Comparison of ENCODE assay signal across 23 cellular contexts in genomic region chr13:101152184-101152583, GRCh38.
A peak's percentile ranks its signal among the peaks of the same experiment; 100 is the strongest.
DNase-seq lines count a peak whose midpoint lies in the region; ATAC-seq and TF ChIP-seq lines count a peak whose summit lies in the region.
"Had no signal": no experiment of that assay in that cellular context is flagged by ENCODE, and none has a peak within 500 bp of the region (broad histone marks: within the 10 kb centered on the region; RNA-seq: fewer than 3 reads in every experiment).

No MANE protein-coding gene starts in this region.

- H3K4me2 ChIP-seq in SK-N-SH = no peak overlapping the region

- H3K27me3 ChIP-seq in SK-N-SH (ENCODE audit: insufficient read depth) = no peaks in the 10 kb centered on the region
- H3K27me3 ChIP-seq in thyroid gland = no peaks in the 10 kb centered on the region
- no peaks in the 10 kb centered on the region for H3K27me3 ChIP-seq in SJCRH30
- H3K27me3 ChIP-seq: MG63, sigmoid colon had no signal

- H3K9me3 ChIP-seq in SK-N-SH = no peaks in the 10 kb centered on the region
- no peaks in the 10 kb centered on the region for H3K9me3 ChIP-seq in thyroid gland
- H3K9me3 ChIP-seq in SJCRH30 (replicated peaks) = no peaks in the 10 kb centered on the region
- H3K9me3 ChIP-seq: esophagus squamous epithelium, MG63, sigmoid colon, stomach, tibial nerve had no signal

- H3K9ac ChIP-seq in SK-N-SH = no peak overlapping the region

- H3K27ac ChIP-seq in SK-N-SH (ENCODE audit: low read depth in 2 of 2, low read length in 1 of 2) = no peak overlapping the region
- no peak overlapping the region for H3K27ac ChIP-seq in thyroid gland
- no peak overlapping the region for H3K27ac ChIP-seq in SJCRH30
- H3K27ac ChIP-seq: esophagus squamous epithelium, sigmoid colon, stomach, tibial nerve had no signal

- H3K79me2 ChIP-seq in SK-N-SH (ENCODE audit: insufficient read depth) = no peaks in the 10 kb centered on the region

- H3K9me2 ChIP-seq in SK-N-SH = no peaks in the 10 kb centered on the region

- no peaks in the 10 kb centered on the region for H4K20me1 ChIP-seq in SK-N-SH (ENCODE audit: insufficient read depth)

- H3K4me3 ChIP-seq in SK-N-SH (ENCODE audit: low read depth in 2 of 2, low read length in 1 of 2) (no peak overlapping the region), fibroblast of villous mesenchyme (ENCODE audit: low read depth, low read length) (no peak overlapping the region), thyroid gland (replicated peaks in 1 of 3) (no peak overlapping the region), SJCRH30 (no peak overlapping the region)
- H3K4me3 ChIP-seq: esophagus squamous epithelium, lung, MG63, sigmoid colon, stomach, tibial nerve had no signal

- DNase-seq in SK-N-SH (no peak), NCI-H1417 (lab: John Stamatoyannopoulos, UW) (peak; percentile 63 to 97 (median 89)), fibroblast of villous mesenchyme (ENCODE audit: low read depth) (peak; percentile 28), thyroid gland (peak; percentile 56), NCI-H1048 (lab: John Stamatoyannopoulos, UW) (no peak), NCI-H526 (lab: John Stamatoyannopoulos, UW) (no peak), SJCRH30 (no peak)
- DNase-seq: activated CD4-positive, alpha-beta memory T cell treated with anti-CD3 and anti-CD28 coated beads for 36 hours; C1 segment of cervical spinal cord; Calu3; caudate nucleus; esophagus squamous epithelium; HFFc6; MG63; NCI-H2029; NCI-H69; posterior cingulate gyrus; SHP77 treated with DMSO at 0.1 percent for 48 hours; sigmoid colon; stomach had no signal

- no peak for TF ChIP-seq EP300 in SK-N-SH (IDR thresholded peaks at IDR 0.05; ENCODE audit: borderline replicate concordance in 1 of 2, low read depth in 1 of 2, low read length in 1 of 2)

- no peak overlapping the region for H2AFZ ChIP-seq in SK-N-SH (ENCODE audit: low read depth)

- CTCF ChIA-PET in SK-N-SH (lab: Yijun Ruan, JAX) = interaction anchor here (0.7 to 1.6 kb wide), 4 partner anchors 19 to 772 kb away, joined by 3 to 5 read pairs (median 4); no protein-coding TSS in a partner anchor

- H3K36me3 ChIP-seq in SK-N-SH (replicated peaks in 1 of 2; ENCODE audit: control insufficient read depth in 1 of 2, insufficient read depth in 2 of 2, low read length in 1 of 2) (no peaks in the 10 kb centered on the region), thyroid gland (no peaks in the 10 kb centered on the region), SJCRH30 (no peaks in the 10 kb centered on the region)
- H3K36me3 ChIP-seq: esophagus squamous epithelium, MG63, sigmoid colon, stomach, tibial nerve had no signal

- H3F3A ChIP-seq in SK-N-SH (replicated peaks; ENCODE audit: insufficient read depth) = no peaks in the 10 kb centered on the region

- H3K4me1 ChIP-seq in SK-N-SH (ENCODE audit: control insufficient read depth in 1 of 2, insufficient read depth in 2 of 2, low read depth in 1 of 2, low read length in 1 of 2) (peaks cover 7 to 11% of the 10 kb centered on the region in 2 experiments; a peak in 2 of 4 replicates), thyroid gland (peaks cover 17 to 30% of the 10 kb centered on the region in 2 donors), SJCRH30 (no peaks in the 10 kb centered on the region)
- H3K4me1 ChIP-seq: esophagus squamous epithelium, sigmoid colon, stomach had no signal

- POLR2A ChIA-PET in SK-N-SH (lab: Yijun Ruan, JAX) = no interaction called here

- peak; percentile 32 for ATAC-seq in SK-N-SH treated with all-trans-retinoic acid at 6 μM for 48 hours

- 76% methylated on average over 3 of the region's 3 CpGs for WGBS in SK-N-SH (ENCODE audit: low lambda C conversion rate)
- WGBS in thyroid gland, 2 donors = 24 to 37% methylated on average over 3 of the region's 3 CpGs

- TF ChIP-seq RAD21 in SK-N-SH (IDR thresholded peaks at IDR 0.05; ENCODE audit: low read length) = no peak

- intact Hi-C loops in thyroid gland (cut with DNase I) = no loop called here

- TF ChIP-seq CTCF in SK-N-SH (IDR thresholded peaks at IDR 0.05) = no peak
- TF ChIP-seq CTCF in fibroblast of villous mesenchyme (IDR thresholded peaks at IDR 0.05; ENCODE audit: insufficient read depth, low read depth, low read length) = no peak
- no peak for TF ChIP-seq CTCF in thyroid gland (IDR thresholded peaks at IDR 0.05)

- no peak for TF ChIP-seq POLR2A in thyroid gland (IDR thresholded peaks at IDR 0.05)

TF ChIP-seq in SK-N-SH treated with all-trans-retinoic acid at 6 μM for 48 hours, 23 proteins besides CTCF, POLR2A, EP300 and RAD21 (continues in another document):
- TF ChIP-seq PPARA (CRISPR knock-in tag; IDR thresholded peaks at IDR 0.05; ENCODE audit: borderline replicate concordance) = no peak
- no peak for TF ChIP-seq ZFP30 (CRISPR knock-in tag; IDR thresholded peaks at IDR 0.05)
- no peak for TF ChIP-seq SNAI2 (CRISPR knock-in tag; IDR thresholded peaks at IDR 0.05)
- no peak for TF ChIP-seq ESRRG (CRISPR knock-in tag; IDR thresholded peaks at IDR 0.05)
- no peak for TF ChIP-seq CSRNP3 (CRISPR knock-in tag; IDR thresholded peaks at IDR 0.05)
- no peak for TF ChIP-seq ZNF70 (CRISPR knock-in tag; IDR thresholded peaks at IDR 0.05)
- no peak for TF ChIP-seq TCF4 (CRISPR knock-in tag; IDR thresholded peaks at IDR 0.05; ENCODE audit: borderline replicate concordance)
- TF ChIP-seq CREB5 (CRISPR knock-in tag; IDR thresholded peaks at IDR 0.05; ENCODE audit: low read depth) = no peak
- TF ChIP-seq ZFP3 (CRISPR knock-in tag; IDR thresholded peaks at IDR 0.05) = no peak
- no peak for TF ChIP-seq BACH2 (CRISPR knock-in tag; IDR thresholded peaks at IDR 0.05; ENCODE audit: borderline replicate concordance)
- no peak for TF ChIP-seq GLIS3 (CRISPR knock-in tag; IDR thresholded peaks at IDR 0.05)

TF ChIP-seq in SK-N-SH, 30 proteins besides CTCF, POLR2A, EP300 and RAD21 (continues in another document):
- TF ChIP-seq RFX5 (IDR thresholded peaks at IDR 0.05; ENCODE audit: low read length) (no peak), GABPA (IDR thresholded peaks at IDR 0.05; ENCODE audit: low read depth) (no peak), MXI1 (IDR thresholded peaks at IDR 0.05; ENCODE audit: low read depth, low read length) (no peak), FOXM1 (IDR thresholded peaks at IDR 0.05; ENCODE audit: low read depth) (no peak), ELF1 (IDR thresholded peaks at IDR 0.05) (no peak), FOSL2 (IDR thresholded peaks at IDR 0.05; ENCODE audit: borderline replicate concordance, low read depth) (no peak), IRF3 (IDR thresholded peaks at IDR 0.05; ENCODE audit: low read depth, low read length) (no peak), MEF2A (IDR thresholded peaks at IDR 0.05; ENCODE audit: borderline replicate concordance, low read depth) (no peak), MAX (IDR thresholded peaks at IDR 0.05; ENCODE audit: low read depth) (no peak), REST (IDR thresholded peaks at IDR 0.05; ENCODE audit: low read depth, low read length) (no peak), YY1 (IDR thresholded peaks at IDR 0.05; ENCODE audit: low read depth) (no peak), JUND (IDR thresholded peaks at IDR 0.05) (no peak), TCF12 (IDR thresholded peaks at IDR 0.05) (no peak), SMC3 (IDR thresholded peaks at IDR 0.05; ENCODE audit: low read depth, low read length) (no peak)

Comparison
In these comparisons a context has a peak if more than half of its experiments do, and no peak if none do; other contexts are left out.
1. DNase-seq: peak in NCI-H1417 (3 of 3), fibroblast of villous mesenchyme (single experiment) and thyroid gland (2 of 2); none in SK-N-SH (single experiment), NCI-H1048 (single experiment), NCI-H526 (0 of 2) and SJCRH30 (0 of 2).